14 cellular contexts compared by ENCODE assay signal in genomic region chr14:106578479-106578878, GRCh38.
"Had no signal": no experiment of that assay in that cellular context is flagged by ENCODE, and none has a peak within 500 bp of the region (broad histone marks: within the 10 kb centered on the region; RNA-seq: fewer than 3 reads in every experiment).

No MANE protein-coding gene starts in this region.

- H3K4me3 Mint-ChIP-seq: activated CD8-positive, alpha-beta T cell treated with anti-CD3 and anti-CD28 coated beads, Interleukin-2, amount 10 ng/mL, durations not matched to agents 7 days and 5 days; endodermal cell; stimulated activated naive CD8-positive, alpha-beta T cell treated with anti-CD3 and anti-CD28 coated beads, Interleukin-15, Interleukin-2, amounts not matched to agents 100 ng/mL and 50 ng/mL, for 24 hours had no signal

- ATAC-seq: activated CD8-positive, alpha-beta T cell treated with anti-CD3 and anti-CD28 coated beads, Interleukin-2, amount 10 ng/mL, durations not matched to agents 7 days and 5 days; left ventricle myocardium superior had no signal

- H3K36me3 ChIP-seq: ascending aorta, ovary, WERI-Rb-1 had no signal

- H3K9me3 Mint-ChIP-seq: stimulated activated naive CD8-positive, alpha-beta T cell treated with anti-CD3 and anti-CD28 coated beads, Interleukin-15, Interleukin-2, amounts not matched to agents 100 ng/mL and 50 ng/mL, for 24 hours had no signal

- H3K27ac Mint-ChIP-seq: activated CD8-positive, alpha-beta T cell treated with anti-CD3 and anti-CD28 coated beads, Interleukin-2, amount 10 ng/mL, durations not matched to agents 7 days and 5 days; endodermal cell; stimulated activated naive CD8-positive, alpha-beta T cell treated with anti-CD3 and anti-CD28 coated beads, Interleukin-15, Interleukin-2, amounts not matched to agents 100 ng/mL and 50 ng/mL, for 24 hours had no signal

- H3K9me3 ChIP-seq: ascending aorta, ovary, testis had no signal

- H3K27ac ChIP-seq: ascending aorta, ovary, testis, WERI-Rb-1 had no signal

- H3K4me1 ChIP-seq: ascending aorta, testis had no signal

- H3K4me3 ChIP-seq: ascending aorta, ovary, testis had no signal

- DNase-seq: activated CD4-positive, alpha-beta T cell treated with anti-CD3 and anti-CD28 coated beads for 4 hours; activated CD8-positive, alpha-beta memory T cell treated with anti-CD3 and anti-CD28 coated beads, Interleukin-2, amount 50 U/mL, for 48 hours; activated CD8-positive, alpha-beta T cell treated with anti-CD3 and anti-CD28 coated beads, Interleukin-2, amount 10 ng/mL, durations not matched to agents 7 days and 5 days; endodermal cell; erythroblast; hippocampal formation; left ventricle myocardium superior; mesendoderm; ovary; stimulated activated CD4-positive, alpha-beta T cell treated with anti-CD3 and anti-CD28 coated beads, Interleukin-2, amount 100 ng/mL, for 48 hours; testis; WERI-Rb-1 had no signal

- H3K4me1 Mint-ChIP-seq: endodermal cell had no signal

- H3K27me3 ChIP-seq: ascending aorta, ovary, testis had no signal
